In genomic region chr5:18744441-18744840, GRCh38 we compare ENCODE assay signal across 1 cellular context.
TF ChIP-seq lines count a peak whose summit lies in the region.

No MANE protein-coding gene starts in this region.

TF ChIP-seq in GM23338, 12 proteins besides CTCF, POLR2A, EP300 and RAD21 (continued from another document):
- TF ChIP-seq ZNF462 (CRISPR knock-in tag; IDR thresholded peaks at IDR 0.05) (no peak), CREB1 (CRISPR knock-in tag; IDR thresholded peaks at IDR 0.05; ENCODE audit: low read depth) (no peak)
